In genomic region chr6:144606041-144606440, GRCh38 we compare ENCODE assay signal across 19 cellular contexts.
A peak's percentile ranks its signal among the peaks of the same experiment; 100 is the strongest.
DNase-seq lines count a peak whose midpoint lies in the region; ATAC-seq, FAIRE-seq and TF ChIP-seq lines count a peak whose summit lies in the region.
"Had no signal": no experiment of that assay in that cellular context is flagged by ENCODE, and none has a peak within 500 bp of the region (broad histone marks: within the 10 kb centered on the region; RNA-seq: fewer than 3 reads in every experiment).

No MANE protein-coding gene starts in this region.

- peak; percentile 41 for FAIRE-seq in GM12891 (lab: Jason Lieb, UNC)
- no peak for FAIRE-seq in K562 (lab: Jason Lieb, UNC)
- FAIRE-seq: G401.6, GM12878, RCC 7860 had no signal

- H3K27me3 ChIP-seq in K562 (ENCODE audit: control insufficient read depth in 2 of 2, insufficient read depth in 2 of 2, low read length in 2 of 2): no peaks in the 10 kb centered on the region
- H3K27me3 ChIP-seq: MG63 had no signal

- CTCF ChIA-PET in K562 (lab: Yijun Ruan, JAX; ENCODE audit: low intra/inter-chr PET ratio): interaction anchor here (0.5 kb wide), 1 partner anchor 223 kb away, joined by 4 read pairs; no protein-coding TSS in a partner anchor

- H3K4me2 ChIP-seq in K562 (ENCODE audit: insufficient read depth, low read length): no peak overlapping the region

- in situ Hi-C loops in K562 (cut with MboI): no loop called here

- 2% methylated on average over 2 of the region's 2 CpGs for WGBS in K562 (ENCODE audit: insufficient coverage, low coverage, missing lambda C conversion rate)

- no peaks in the 10 kb centered on the region for H3K9me3 ChIP-seq in K562 (replicated peaks; ENCODE audit: control insufficient read depth, insufficient read depth, low read depth, low read length)
- H3K9me3 ChIP-seq: Caco-2, MG63 had no signal

- POLR2A ChIA-PET in K562 (lab: Yijun Ruan, JAX): no interaction called here

- H4K20me1 ChIP-seq in K562 (replicated peaks; ENCODE audit: control insufficient read depth, insufficient read depth, low read length): no peaks in the 10 kb centered on the region

- H3K4me1 ChIP-seq in K562 (replicated peaks in 1 of 2; ENCODE audit: control insufficient read depth in 2 of 2, insufficient read depth in 2 of 2, low read length in 2 of 2): no peaks in the 10 kb centered on the region
- H3K4me1 ChIP-seq: Caco-2 had no signal

- TF ChIP-seq CTCF in K562 (IDR thresholded peaks at IDR 0.05 in 2 of 3, conservative IDR thresholded peaks at IDR 0.05 in 1 of 3; ENCODE audit: insufficient read depth in 2 of 3, low read depth in 1 of 3, low read length in 3 of 3): no peak

- H3K27ac ChIP-seq in K562 (ENCODE audit: extremely low read depth, low read depth, low read length): no peak overlapping the region
- H3K27ac ChIP-seq: 22Rv1, C4-2B had no signal

- intact Hi-C loops in K562 (cut with micrococcal nuclease): no loop called here

- DNase-seq in NCI-H146 (lab: John Stamatoyannopoulos, UW) (peak; percentile 23), NCI-H146 treated with DMSO at 0.1 percent for 48 hours (lab: John Stamatoyannopoulos, UW; ENCODE audit: unreplicated experiment) (no peak), GM12891 (ENCODE audit: insufficient read length, low spot score) (no peak), NCI-H1048 (lab: John Stamatoyannopoulos, UW) (peak; percentile 45), K562 (ENCODE audit: extremely low read depth in 1 of 4, low spot score in 3 of 4) (no peak), islet precursor cell (no peak), cortex of kidney (lab: John Stamatoyannopoulos, UW) (no peak), amniotic stem cell (lab: John Stamatoyannopoulos, UW) (no peak)
- DNase-seq: Caco-2; CD8-positive, alpha-beta T cell; KBM-7; MG63; NCI-H1694 treated with DMSO at 0.1 percent for 48 hours had no signal

- no peaks in the 10 kb centered on the region for H3K36me3 ChIP-seq in K562 (ENCODE audit: control insufficient read depth, insufficient read depth, low read length)
- H3K36me3 ChIP-seq: MG63 had no signal

- TF ChIP-seq POLR2A in GM12891 (IDR thresholded peaks at IDR 0.05; ENCODE audit: low read depth, low read length): no peak
- no peak for TF ChIP-seq POLR2A in K562 (conservative IDR thresholded peaks at IDR 0.05)

- H3K9ac ChIP-seq in K562 (ENCODE audit: insufficient read depth in 1 of 2, low read depth in 2 of 2, low read length in 2 of 2): no peak overlapping the region

- no peaks in the 10 kb centered on the region for H3K9me1 ChIP-seq in K562 (ENCODE audit: control insufficient read depth, insufficient read depth, low read length)

- BruUV-seq in K562 (replicated peaks; lab: Mats Ljungman, UMichigan): no TSS peak

- H3K4me3 ChIP-seq in K562: no peak overlapping the region
- H3K4me3 ChIP-seq: GM12878, MG63 had no signal

- TF ChIP-seq EP300 in K562 (IDR thresholded peaks at IDR 0.05; ENCODE audit: low read length): no peak

- no peaks in the 10 kb centered on the region for H3K79me2 ChIP-seq in K562 (ENCODE audit: control insufficient read depth, insufficient read depth, low read length)

- ATAC-seq in K562: no peak
- ATAC-seq: CD8-positive, alpha-beta T cell; GM12878; SK-N-SH treated with all-trans-retinoic acid at 6 μM for 48 hours had no signal

- H2AFZ ChIP-seq in K562 (ENCODE audit: low read depth, low read length): no peak overlapping the region

- no peak for TF ChIP-seq RAD21 in K562 (CRISPR knock-in tag; conservative IDR thresholded peaks at IDR 0.05 in 1 of 2, IDR thresholded peaks at IDR 0.05 in 1 of 2)

TF ChIP-seq in GM12891, 5 proteins besides CTCF, POLR2A, EP300 and RAD21:
- TF ChIP-seq POLR2AphosphoS5 (IDR thresholded peaks at IDR 0.05; ENCODE audit: low read depth, low read length) (no peak), POU2F2 (IDR thresholded peaks at IDR 0.05; ENCODE audit: low read depth, low read length) (no peak), SPI1 (IDR thresholded peaks at IDR 0.05; ENCODE audit: low read depth, low read length) (no peak), PAX5 (IDR thresholded peaks at IDR 0.05; ENCODE audit: insufficient read depth, low read length, severe bottlenecking) (no peak), TAF1 (IDR thresholded peaks at IDR 0.05; ENCODE audit: low read depth, low read length) (no peak)
TF ChIP-seq in GM12891: peak in this region for 0.

TF ChIP-seq in K562, 482 proteins besides CTCF, POLR2A, EP300 and RAD21:
- TF ChIP-seq ATF3 (IDR thresholded peaks at IDR 0.05) (peak; percentile 67), ATF3 (CRISPR knock-in tag; conservative IDR thresholded peaks at IDR 0.05) (no peak), NCOR1 (IDR thresholded peaks at IDR 0.05) (no peak), NFE2 (IDR thresholded peaks at IDR 0.05; ENCODE audit: low read depth) (no peak), EP400 (IDR thresholded peaks at IDR 0.05) (no peak), JUND (IDR thresholded peaks at IDR 0.05; ENCODE audit: borderline replicate concordance, low read depth, low read length) (no peak), JUND (tag; IDR thresholded peaks at IDR 0.05; ENCODE audit: borderline replicate concordance, low read depth, low read length) (peak; percentile 19; the same call in 1 of the 3 replicates), DNMT1 (IDR thresholded peaks at IDR 0.05) (no peak), CBFA2T3 (IDR thresholded peaks at IDR 0.05) (no peak), KLF6 (CRISPR knock-in tag; IDR thresholded peaks at IDR 0.05; ENCODE audit: borderline replicate concordance) (no peak)

Comparison
In these comparisons a context has a peak if more than half of its experiments do, and no peak if none do; other contexts are left out.
1. DNase-seq: peak in NCI-H146 (single experiment) and NCI-H1048 (single experiment); none in NCI-H146 treated with DMSO at 0.1 percent for 48 hours (single experiment), GM12891 (single experiment), K562 (0 of 4), islet precursor cell (single experiment), cortex of kidney (single experiment) and amniotic stem cell (single experiment).